8 cellular contexts compared by ENCODE assay signal in genomic region chrX:154458954-154459829, GRCh38. TPM values are rescaled to one million over a fixed set of nuclear protein-coding genes. Genes with fewer than 3 reads are reported as not detected.
DNase-seq lines count a peak whose midpoint lies in the region; ATAC-seq and TF ChIP-seq lines count a peak whose summit lies in the region.

No MANE protein-coding gene starts in this region.

- TF ChIP-seq CTCF in neural progenitor cell (IDR thresholded peaks at IDR 0.05), result no peak

- no peak overlapping the region for H3K27ac ChIP-seq in neural progenitor cell

- H3K27me3 ChIP-seq in HAP-1 (ENCODE audit: low read depth) (no peaks in the 10 kb centered on the region), neural progenitor cell (no peaks in the 10 kb centered on the region)

- peaks cover 22% of the 10 kb centered on the region for H3K9me3 Mint-ChIP-seq in neural progenitor cell

- H3K27ac Mint-ChIP-seq in T-helper 17 cell (peak overlapping the region; percentile 34), neural progenitor cell (no peak overlapping the region)

- peaks cover 6% of the 10 kb centered on the region for H3F3A ChIP-seq in neural progenitor cell (ENCODE audit: low read depth)

- H3K4me1 Mint-ChIP-seq in T-helper 17 cell (peaks cover 15% of the 10 kb centered on the region), neural progenitor cell (peaks cover 3% of the 10 kb centered on the region)

- H3K36me3 ChIP-seq in HAP-1 (replicated peaks), result peaks cover 36% of the 10 kb centered on the region
- no peaks in the 10 kb centered on the region for H3K36me3 ChIP-seq in neural progenitor cell

- no peak overlapping the region for H3K9ac ChIP-seq in neural progenitor cell

- ATAC-seq in T-helper 17 cell (peak; percentile 44), HG03095 (IDR thresholded peaks at IDR 0.05; ENCODE audit: unreplicated experiment) (no peak)

- peaks cover 7% of the 10 kb centered on the region for H3K79me2 ChIP-seq in neural progenitor cell (ENCODE audit: low read depth)

- H3K4me3 ChIP-seq in HAP-1 (peak overlapping the region; percentile 83), neural progenitor cell (peak overlapping the region; percentile 68)

- H3K36me3 Mint-ChIP-seq in T-helper 17 cell (ENCODE audit: low read depth) (peaks cover 4% of the 10 kb centered on the region), neural progenitor cell (peaks cover 9% of the 10 kb centered on the region)

- peaks cover 10% of the 10 kb centered on the region for H3K4me1 ChIP-seq in HAP-1
- peaks cover 6% of the 10 kb centered on the region for H3K4me1 ChIP-seq in neural progenitor cell

- no peaks in the 10 kb centered on the region for H3K9me3 ChIP-seq in HAP-1
- H3K9me3 ChIP-seq in T-helper 17 cell (ENCODE audit: control insufficient read depth, low read length, poor library complexity, severe bottlenecking), result no peaks in the 10 kb centered on the region
- H3K9me3 ChIP-seq in neural progenitor cell (ENCODE audit: low read depth), result no peaks in the 10 kb centered on the region

- H2AFZ ChIP-seq in neural progenitor cell (replicated peaks), result no peak overlapping the region

- H3K4me3 Mint-ChIP-seq in T-helper 17 cell (peak overlapping the region; percentile 85), neural progenitor cell (peak overlapping the region; percentile 90)

- H3K27me3 Mint-ChIP-seq in T-helper 17 cell, result no peaks in the 10 kb centered on the region
- peaks cover 19% of the 10 kb centered on the region for H3K27me3 Mint-ChIP-seq in neural progenitor cell (ENCODE audit: insufficient read depth, low read depth)

- peaks cover 10% of the 10 kb centered on the region for H4K20me1 ChIP-seq in neural progenitor cell (ENCODE audit: low read depth)

- DNase-seq in AG20443 (ENCODE audit: low spot score), result peak; percentile 25
- DNase-seq in HAP-1 (ENCODE audit: low spot score in 2 of 2), result peak; percentile 35 to 72
- no peak for DNase-seq in T-helper 17 cell
- peak; percentile 47 for DNase-seq in fibroblast of gingiva (ENCODE audit: low read depth)
- DNase-seq in neural progenitor cell (ENCODE audit: low spot score), result peak; percentile 35
- no peak for DNase-seq in UCSD-AML1 (lab: John Stamatoyannopoulos, UW; ENCODE audit: unreplicated experiment)
- no peak for DNase-seq in activated CD4-positive, CD25-positive, alpha-beta regulatory T cell treated with anti-CD3 and anti-CD28 coated beads, Interleukin-2, amount 50 U/mL, for 72 hours

- in situ Hi-C loops in HAP-1 (cut with MboI; ENCODE audit: low sequenced_read_pairs), result no loop called here

- peak overlapping the region; percentile 72 for H3K4me2 ChIP-seq in neural progenitor cell

RNA-seq across cellular contexts. Expression of gene PLXNA3, which starts 1.1 kb away (rescaled TPM):
- total RNA-seq in T-helper 17 cell (10 to 100 TPM; 66.3 to 78.6 TPM), neural progenitor cell (ENCODE audit: low replicate concordance) (4.3 and 9.6 TPM in 2 replicates)

RNA-seq across cellular contexts. Expression of gene FAM50A, which starts 15.3 kb away (rescaled TPM):
- total RNA-seq in T-helper 17 cell (10 to 100 TPM; 58.1 to 58.6 TPM), neural progenitor cell (ENCODE audit: low replicate concordance) (30.4 and 36.3 TPM in 2 replicates)

RNA-seq across cellular contexts. Expression of gene LAGE3, which starts 19.9 kb away (rescaled TPM):
- total RNA-seq in T-helper 17 cell (1 to 10 TPM; 9.1 to 9.5 TPM), neural progenitor cell (ENCODE audit: low replicate concordance) (7.6 and 33.3 TPM in 2 replicates)

RNA-seq across cellular contexts. Expression of gene GDI1, which starts 22.2 kb away (rescaled TPM):
- 100 to 1,000 TPM; 189 to 223 TPM for total RNA-seq in T-helper 17 cell
- total RNA-seq in neural progenitor cell (ENCODE audit: low replicate concordance), result 119 and 244 TPM in 2 replicates

RNA-seq across cellular contexts. Expression of gene UBL4A, which starts 27.2 kb away (rescaled TPM):
- total RNA-seq in T-helper 17 cell (10 to 100 TPM; 15.2 to 30.6 TPM), neural progenitor cell (ENCODE audit: low replicate concordance) (12.1 and 31.1 TPM in 2 replicates)

Comparison
In these comparisons a context has a peak if more than half of its experiments do, and no peak if none do; other contexts are left out.
1. DNase-seq: peak in AG20443 (single experiment), HAP-1 (2 of 2), fibroblast of gingiva (single experiment) and neural progenitor cell (single experiment); none in T-helper 17 cell (0 of 3), UCSD-AML1 (single experiment) and activated CD4-positive, CD25-positive, alpha-beta regulatory T cell treated with anti-CD3 and anti-CD28 coated beads, Interleukin-2, amount 50 U/mL, for 72 hours (single experiment).